1 cellular context compared by ENCODE assay signal in genomic region chr1:214295934-214296333, GRCh38.
TF ChIP-seq lines count a peak whose summit lies in the region.

No MANE protein-coding gene starts in this region.

TF ChIP-seq in endothelial cell of umbilical vein, 7 proteins besides CTCF, POLR2A, EP300 and RAD21:
- peak; percentile 46 for TF ChIP-seq FOS (IDR thresholded peaks at IDR 0.05; ENCODE audit: borderline replicate concordance, insufficient read depth, low read length)
- TF ChIP-seq POLR2AphosphoS5 (IDR thresholded peaks at IDR 0.05; ENCODE audit: insufficient read depth, low read depth, low read length), result no peak
